1 cellular context compared by ENCODE assay signal in the genomic region with DNA sequence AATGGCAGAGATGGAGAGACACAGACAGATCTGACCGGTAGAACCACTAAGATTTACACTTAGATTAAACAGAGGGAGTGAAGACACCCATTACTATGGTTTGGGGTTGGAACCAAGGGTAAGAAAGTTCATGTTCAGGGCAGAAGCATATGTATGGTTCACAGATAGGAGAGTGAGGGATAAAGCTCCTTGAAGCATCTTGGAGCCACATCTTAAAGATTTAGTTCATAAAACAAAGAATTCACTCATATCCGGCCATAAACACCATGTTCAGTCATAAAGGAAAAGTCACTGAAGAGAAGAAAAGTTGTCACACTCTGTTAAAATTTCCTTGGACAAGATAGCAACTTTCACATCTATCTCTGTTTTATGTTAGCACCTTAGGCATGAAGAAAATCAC.
TF ChIP-seq lines count a peak whose summit lies in the region.

No MANE protein-coding gene starts in this region.

TF ChIP-seq in HepG2, 621 proteins besides CTCF, POLR2A, EP300 and RAD21:
- TF ChIP-seq ZNF275 (CRISPR knock-in tag; IDR thresholded peaks at IDR 0.05; ENCODE audit: borderline replicate concordance) (no peak), ZNF567 (CRISPR knock-in tag; IDR thresholded peaks at IDR 0.05; ENCODE audit: borderline replicate concordance) (no peak), ZSCAN20 (CRISPR knock-in tag; IDR thresholded peaks at IDR 0.05; ENCODE audit: borderline replicate concordance) (no peak)
